Comparison of ENCODE assay signal across 11 cellular contexts in genomic region chr16:81778231-81778630, GRCh38. TPM values are rescaled to one million over a fixed set of nuclear protein-coding genes. Genes with fewer than 3 reads are reported as not detected.
DNase-seq lines count a peak whose midpoint lies in the region; ATAC-seq and TF ChIP-seq lines count a peak whose summit lies in the region.
"Had no signal": no experiment of that assay in that cellular context is flagged by ENCODE, and none has a peak within 500 bp of the region (broad histone marks: within the 10 kb centered on the region; RNA-seq: fewer than 3 reads in every experiment).

No MANE protein-coding gene starts in this region.

- POLR2A ChIA-PET in Caco-2 (lab: Charles Lee) = no interaction called here

- H3K9me3 ChIP-seq in Caco-2 (no peaks in the 10 kb centered on the region), WERI-Rb-1 (ENCODE audit: severe bottlenecking) (no peaks in the 10 kb centered on the region)
- H3K9me3 ChIP-seq: SK-N-SH, transverse colon had no signal

- H3K27ac Mint-ChIP-seq in Caco-2 (ENCODE audit: unreplicated experiment) (peak overlapping the region; percentile 10), IgD-negative memory B cell (peak overlapping the region in 2 of 3 donors; percentile 85 to 96), natural killer cell (peak overlapping the region; percentile 75 to 89)
- no peak overlapping the region for H3K27ac Mint-ChIP-seq in activated naive CD8-positive, alpha-beta T cell treated with anti-CD3 and anti-CD28 coated beads, Interleukin-2, amount 50 U/mL, for 24 hours

- CTCF ChIA-PET in Caco-2 (lab: Charles Lee) = interaction anchor here (1.0 to 1.5 kb wide), 2 partner anchors 13 to 96 kb away, joined by 3 to 4 read pairs; no protein-coding TSS in a partner anchor

- no peaks in the 10 kb centered on the region for H3K9me3 Mint-ChIP-seq in Caco-2 (ENCODE audit: unreplicated experiment)
- H3K9me3 Mint-ChIP-seq in IgD-negative memory B cell = no peaks in the 10 kb centered on the region
- H3K9me3 Mint-ChIP-seq in activated naive CD8-positive, alpha-beta T cell treated with anti-CD3 and anti-CD28 coated beads, Interleukin-2, amount 50 U/mL, for 24 hours = no peaks in the 10 kb centered on the region
- H3K9me3 Mint-ChIP-seq in natural killer cell = no peaks in the 10 kb centered on the region

- no peak overlapping the region for H3K27ac ChIP-seq in WERI-Rb-1

- H3K4me3 Mint-ChIP-seq in Caco-2 (ENCODE audit: unreplicated experiment) = peak overlapping the region; percentile 73
- peak overlapping the region; percentile 80 to 95 (median 90) for H3K4me3 Mint-ChIP-seq in IgD-negative memory B cell
- H3K4me3 Mint-ChIP-seq in activated naive CD8-positive, alpha-beta T cell treated with anti-CD3 and anti-CD28 coated beads, Interleukin-2, amount 50 U/mL, for 24 hours = peak overlapping the region; percentile 64
- peak overlapping the region; percentile 89 for H3K4me3 Mint-ChIP-seq in natural killer cell

- H3K4me3 ChIP-seq in Caco-2 (ENCODE audit: low read depth, low read length) (peak overlapping the region; percentile 72), WERI-Rb-1 (ENCODE audit: low read depth, low read length) (no peak overlapping the region)

- H3K4me1 ChIP-seq in Caco-2 = peaks cover 4% of the 10 kb centered on the region; the same call in 1 of the 2 replicates

- peaks cover 6% of the 10 kb centered on the region for H3K27me3 Mint-ChIP-seq in Caco-2 (ENCODE audit: insufficient read depth, unreplicated experiment)
- H3K27me3 Mint-ChIP-seq in IgD-negative memory B cell = no peaks in the 10 kb centered on the region
- H3K27me3 Mint-ChIP-seq in activated naive CD8-positive, alpha-beta T cell treated with anti-CD3 and anti-CD28 coated beads, Interleukin-2, amount 50 U/mL, for 24 hours = peaks cover 29% of the 10 kb centered on the region
- no peaks in the 10 kb centered on the region for H3K27me3 Mint-ChIP-seq in natural killer cell (ENCODE audit: low read depth in 2 of 2)

- H3K36me3 ChIP-seq in Caco-2 (ENCODE audit: control insufficient read depth, insufficient read depth, low read length) = no peaks in the 10 kb centered on the region
- no peaks in the 10 kb centered on the region for H3K36me3 ChIP-seq in WERI-Rb-1
- H3K36me3 ChIP-seq: transverse colon had no signal

- DNase-seq in Caco-2 (no peak), natural killer cell (no peak), NCI-H748 (lab: John Stamatoyannopoulos, UW; ENCODE audit: unreplicated experiment) (no peak), WERI-Rb-1 (no peak)
- DNase-seq in activated naive CD8-positive, alpha-beta T cell treated with anti-CD3 and anti-CD28 coated beads, Interleukin-2, amount 50 U/mL, for 24 hours = no peak
- DNase-seq: foreskin fibroblast, NCI-H1436, SK-N-SH, transverse colon had no signal

- no peak for ATAC-seq in activated naive CD8-positive, alpha-beta T cell treated with anti-CD3 and anti-CD28 coated beads, Interleukin-2, amount 50 U/mL, for 24 hours
- no peak for ATAC-seq in natural killer cell
- ATAC-seq in GM18867 (IDR thresholded peaks at IDR 0.05; ENCODE audit: unreplicated experiment) = no peak

- peaks cover 11% of the 10 kb centered on the region for H3K4me1 Mint-ChIP-seq in Caco-2 (ENCODE audit: low read depth, unreplicated experiment)
- peaks cover 45 to 56% (median 54%) of the 10 kb centered on the region in 3 donors for H3K4me1 Mint-ChIP-seq in IgD-negative memory B cell
- H3K4me1 Mint-ChIP-seq in activated naive CD8-positive, alpha-beta T cell treated with anti-CD3 and anti-CD28 coated beads, Interleukin-2, amount 50 U/mL, for 24 hours = peaks cover 20% of the 10 kb centered on the region
- H3K4me1 Mint-ChIP-seq in natural killer cell = peaks cover 45 to 52% of the 10 kb centered on the region in 2 donors

- H3K36me3 Mint-ChIP-seq in Caco-2 (ENCODE audit: insufficient read depth, unreplicated experiment) (peaks cover 5% of the 10 kb centered on the region), IgD-negative memory B cell (peaks cover 2% of the 10 kb centered on the region), natural killer cell (no peaks in the 10 kb centered on the region)
- no peaks in the 10 kb centered on the region for H3K36me3 Mint-ChIP-seq in activated naive CD8-positive, alpha-beta T cell treated with anti-CD3 and anti-CD28 coated beads, Interleukin-2, amount 50 U/mL, for 24 hours (ENCODE audit: low read depth)

- intact Hi-C loops in Caco-2 (cut with micrococcal nuclease; ENCODE audit: unreplicated experiment) = loop anchor here (1.0 to 5.0 kb wide), 2 partner anchors 10 to 109 kb away; no protein-coding TSS in a partner anchor
- intact Hi-C loops in natural killer cell (cut with micrococcal nuclease) = no loop called here

- H3K27me3 ChIP-seq in Caco-2 (replicated peaks; ENCODE audit: control insufficient read depth, insufficient read depth, low read length) = 0 out of 2 replicates have a peak, but pooled peaks cover 1% of the 10 kb centered on the region
- H3K27me3 ChIP-seq in WERI-Rb-1 (ENCODE audit: insufficient read depth, low read depth, severe bottlenecking) = peaks cover 5% of the 10 kb centered on the region

- TF ChIP-seq CTCF in Caco-2 (IDR thresholded peaks at IDR 0.05; ENCODE audit: insufficient read depth in 1 of 2, low read depth in 1 of 2, low read length in 1 of 2, severe bottlenecking in 1 of 2, unreplicated experiment in 1 of 2) (no peak), natural killer cell (IDR thresholded peaks at IDR 0.05) (no peak), WERI-Rb-1 (IDR thresholded peaks at IDR 0.05; ENCODE audit: low read depth, low read length) (no peak)

- no TSS peak for BruUV-seq in Caco-2 (replicated peaks; lab: Mats Ljungman, UMichigan)

RNA-seq across cellular contexts. Expression of gene PLCG2, which starts 0.9 kb away (rescaled TPM):
- total RNA-seq in Caco-2 (2022) = 10.3 and 14.4 TPM in 2 replicates
- 123 TPM for polyA plus RNA-seq in IgD-negative memory B cell
- 100 to 1,000 TPM; 250 to 298 (median 285) TPM for total RNA-seq in natural killer cell

Comparison
In these comparisons a context has a peak if more than half of its experiments do, and no peak if none do; other contexts are left out.
1. RNA of gene PLCG2, which starts 0.9 kb away (total RNA-seq): 250 to 298 TPM in natural killer cell; 10.3 to 14.4 TPM in Caco-2; every median in the first group is over 10 times any median in the second.
2. Peak in every context shown above with its lines, with median percentiles within 50 percentile points of each other: H3K4me3 Mint-ChIP-seq.